1 cellular context compared by ENCODE assay signal in genomic region chr12:109109756-109110350, GRCh38.
TF ChIP-seq lines count a peak whose summit lies in the region.

No MANE protein-coding gene starts in this region.

TF ChIP-seq in WTC11, 78 proteins besides CTCF, POLR2A, EP300 and RAD21 (continued from another document):
- TF ChIP-seq, protein P1, sequence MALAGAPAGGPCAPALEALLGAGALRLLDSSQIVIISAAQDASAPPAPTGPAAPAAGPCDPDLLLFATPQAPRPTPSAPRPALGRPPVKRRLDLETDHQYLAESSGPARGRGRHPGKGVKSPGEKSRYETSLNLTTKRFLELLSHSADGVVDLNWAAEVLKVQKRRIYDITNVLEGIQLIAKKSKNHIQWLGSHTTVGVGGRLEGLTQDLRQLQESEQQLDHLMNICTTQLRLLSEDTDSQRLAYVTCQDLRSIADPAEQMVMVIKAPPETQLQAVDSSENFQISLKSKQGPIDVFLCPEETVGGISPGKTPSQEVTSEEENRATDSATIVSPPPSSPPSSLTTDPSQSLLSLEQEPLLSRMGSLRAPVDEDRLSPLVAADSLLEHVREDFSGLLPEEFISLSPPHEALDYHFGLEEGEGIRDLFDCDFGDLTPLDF (CRISPR knock-in tag; IDR thresholded peaks at IDR 0.05) = no peak
- TF ChIP-seq E2F5 (CRISPR knock-in tag; IDR thresholded peaks at IDR 0.05) = no peak
